Comparison of ENCODE assay signal across 1 cellular context in the genomic region with DNA sequence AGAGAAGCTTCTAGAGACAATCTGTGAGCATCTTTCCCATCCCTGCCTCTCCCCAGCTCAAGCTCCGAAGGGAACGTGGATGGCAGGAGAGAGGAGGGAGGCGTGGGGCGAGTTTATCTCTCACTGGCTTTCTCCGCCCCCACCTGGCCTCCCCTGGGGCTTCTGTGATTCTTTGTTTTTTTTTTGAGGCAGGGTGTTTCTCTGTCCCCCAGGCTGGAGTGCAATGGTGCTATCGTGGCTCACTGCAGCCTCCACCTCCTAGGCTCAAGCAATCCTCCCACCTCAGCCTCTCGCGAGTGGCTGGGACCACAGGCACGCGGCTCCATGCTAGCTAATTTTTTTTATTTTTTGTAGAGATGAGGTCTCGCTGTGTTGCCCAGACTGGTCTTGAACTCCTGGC.
TF ChIP-seq lines count a peak whose summit lies in the region.

No MANE protein-coding gene starts in this region.

TF ChIP-seq in K562, 482 proteins besides CTCF, POLR2A, EP300 and RAD21:
- TF ChIP-seq CXXC5 (CRISPR knock-in tag; IDR thresholded peaks at IDR 0.05) (peak; percentile 26; the same call in 1 of the 2 replicates), RCOR1 (IDR thresholded peaks at IDR 0.05; ENCODE audit: borderline replicate concordance in 1 of 2, low read depth in 2 of 2, low read length in 2 of 2) (0 out of 4 replicates have a peak, but pooled peaks of 1 of the 2 experiments have one; percentile 29), SMARCE1 (IDR thresholded peaks at IDR 0.05) (0 out of 2 replicates have a peak, but pooled peaks have one; percentile 12), ZBTB34 (CRISPR knock-in tag; IDR thresholded peaks at IDR 0.05) (no peak), KLF6 (CRISPR knock-in tag; IDR thresholded peaks at IDR 0.05; ENCODE audit: borderline replicate concordance) (no peak), EGR1 (conservative IDR thresholded peaks at IDR 0.05) (peak; percentile 80), SMAD4 (CRISPR knock-in tag; conservative IDR thresholded peaks at IDR 0.05) (0 out of 2 replicates have a peak, but pooled peaks have one; percentile 12), SAP30 (IDR thresholded peaks at IDR 0.05; ENCODE audit: borderline replicate concordance, insufficient read depth, low read depth, low read length, poor library complexity, severe bottlenecking) (no peak), PML (IDR thresholded peaks at IDR 0.05; ENCODE audit: low read length) (no peak), DPF2 (IDR thresholded peaks at IDR 0.05) (peak; percentile 53; the same call in 1 of the 2 replicates), ZNF586 (CRISPR knock-in tag; conservative IDR thresholded peaks at IDR 0.05) (no peak), POLR3A (IDR thresholded peaks at IDR 0.05; ENCODE audit: borderline replicate concordance, extremely low read depth, insufficient read depth, insufficient read length) (no peak), MTA2 (IDR thresholded peaks at IDR 0.05; ENCODE audit: low read depth) (no peak), SNAPC5 (CRISPR knock-in tag; IDR thresholded peaks at IDR 0.05) (no peak), BRCA1 (IDR thresholded peaks at IDR 0.05) (no peak), BRCA1 (CRISPR knock-in tag; IDR thresholded peaks at IDR 0.05) (no peak), MYC (IDR thresholded peaks at IDR 0.05; ENCODE audit: low read depth, low read length) (0 out of 2 replicates have a peak, but pooled peaks have one; percentile 26), MYC (CRISPR knock-in tag; IDR thresholded peaks at IDR 0.05; ENCODE audit: borderline replicate concordance, low read depth) (no peak), SAFB (IDR thresholded peaks at IDR 0.05; ENCODE audit: borderline replicate concordance, low read depth, low read length) (no peak), TFAP4 (CRISPR knock-in tag; IDR thresholded peaks at IDR 0.05; ENCODE audit: borderline replicate concordance) (0 out of 2 replicates have a peak, but pooled peaks have one; percentile 10), VEZF1 (CRISPR knock-in tag; IDR thresholded peaks at IDR 0.05) (peak; percentile 54), ZBTB49 (CRISPR knock-in tag; IDR thresholded peaks at IDR 0.05; ENCODE audit: borderline replicate concordance) (no peak), ZBTB7A (IDR thresholded peaks at IDR 0.05; ENCODE audit: borderline replicate concordance, control insufficient read depth, low read depth, low read length) (peak; percentile 64; the same call in 1 of the 2 replicates), NR3C1 (CRISPR knock-in tag; IDR thresholded peaks at IDR 0.05) (no peak), BCOR (IDR thresholded peaks at IDR 0.05) (peak; percentile 56; the same call in 1 of the 2 replicates), PRDM10 (IDR thresholded peaks at IDR 0.05; ENCODE audit: partially characterized antibody) (peak; percentile 17), HMGN3 (IDR thresholded peaks at IDR 0.05; ENCODE audit: borderline replicate concordance, extremely low read depth, insufficient read length, low read depth, low read length) (no peak), CAMTA2 (CRISPR knock-in tag; conservative IDR thresholded peaks at IDR 0.05) (no peak), E2F3 (CRISPR knock-in tag; IDR thresholded peaks at IDR 0.05) (no peak), MAX (CRISPR knock-in tag; IDR thresholded peaks at IDR 0.05) (peak; percentile 72; the same call in 1 of the 2 replicates), LCOR (CRISPR knock-in tag; IDR thresholded peaks at IDR 0.05) (no peak), BHLHE40 (IDR thresholded peaks at IDR 0.05; ENCODE audit: low read length) (no peak), SMARCA4 (IDR thresholded peaks at IDR 0.05) (peak; percentile 31; the same call in 1 of the 2 replicates)
- TF ChIP-seq, protein P1, sequence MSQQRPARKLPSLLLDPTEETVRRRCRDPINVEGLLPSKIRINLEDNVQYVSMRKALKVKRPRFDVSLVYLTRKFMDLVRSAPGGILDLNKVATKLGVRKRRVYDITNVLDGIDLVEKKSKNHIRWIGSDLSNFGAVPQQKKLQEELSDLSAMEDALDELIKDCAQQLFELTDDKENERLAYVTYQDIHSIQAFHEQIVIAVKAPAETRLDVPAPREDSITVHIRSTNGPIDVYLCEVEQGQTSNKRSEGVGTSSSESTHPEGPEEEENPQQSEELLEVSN (IDR thresholded peaks at IDR 0.05; ENCODE audit: borderline replicate concordance in 1 of 2, extremely low read depth in 1 of 2, insufficient read depth in 1 of 2, insufficient read length in 1 of 2, low read depth in 1 of 2, low read length in 1 of 2, poor library complexity in 1 of 2, severe bottlenecking in 1 of 2), result peak in 1 of 2 experiments; percentile 28
- TF ChIP-seq, protein P2, sequence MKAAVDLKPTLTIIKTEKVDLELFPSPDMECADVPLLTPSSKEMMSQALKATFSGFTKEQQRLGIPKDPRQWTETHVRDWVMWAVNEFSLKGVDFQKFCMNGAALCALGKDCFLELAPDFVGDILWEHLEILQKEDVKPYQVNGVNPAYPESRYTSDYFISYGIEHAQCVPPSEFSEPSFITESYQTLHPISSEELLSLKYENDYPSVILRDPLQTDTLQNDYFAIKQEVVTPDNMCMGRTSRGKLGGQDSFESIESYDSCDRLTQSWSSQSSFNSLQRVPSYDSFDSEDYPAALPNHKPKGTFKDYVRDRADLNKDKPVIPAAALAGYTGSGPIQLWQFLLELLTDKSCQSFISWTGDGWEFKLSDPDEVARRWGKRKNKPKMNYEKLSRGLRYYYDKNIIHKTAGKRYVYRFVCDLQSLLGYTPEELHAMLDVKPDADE (conservative IDR thresholded peaks at IDR 0.05; ENCODE audit: control insufficient read depth, low read depth, low read length), result no peak
- TF ChIP-seq, protein P3, sequence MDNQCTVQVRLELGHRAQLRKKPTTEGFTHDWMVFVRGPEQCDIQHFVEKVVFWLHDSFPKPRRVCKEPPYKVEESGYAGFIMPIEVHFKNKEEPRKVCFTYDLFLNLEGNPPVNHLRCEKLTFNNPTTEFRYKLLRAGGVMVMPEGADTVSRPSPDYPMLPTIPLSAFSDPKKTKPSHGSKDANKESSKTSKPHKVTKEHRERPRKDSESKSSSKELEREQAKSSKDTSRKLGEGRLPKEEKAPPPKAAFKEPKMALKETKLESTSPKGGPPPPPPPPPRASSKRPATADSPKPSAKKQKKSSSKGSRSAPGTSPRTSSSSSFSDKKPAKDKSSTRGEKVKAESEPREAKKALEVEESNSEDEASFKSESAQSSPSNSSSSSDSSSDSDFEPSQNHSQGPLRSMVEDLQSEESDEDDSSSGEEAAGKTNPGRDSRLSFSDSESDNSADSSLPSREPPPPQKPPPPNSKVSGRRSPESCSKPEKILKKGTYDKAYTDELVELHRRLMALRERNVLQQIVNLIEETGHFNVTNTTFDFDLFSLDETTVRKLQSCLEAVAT (IDR thresholded peaks at IDR 0.05), result no peak
